Comparison of ENCODE assay signal across 7 cellular contexts in genomic region chr20:62496525-62497218, GRCh38. TPM values are rescaled to one million over a fixed set of nuclear protein-coding genes. Genes with fewer than 3 reads are reported as not detected.
DNase-seq lines count a peak whose midpoint lies in the region; ATAC-seq and TF ChIP-seq lines count a peak whose summit lies in the region.

No MANE protein-coding gene starts in this region.

- H2AK5ac ChIP-seq in neuronal stem cell (ENCODE audit: low read depth, low read length) = peak overlapping the region; percentile 36

- no peaks in the 10 kb centered on the region for H3K36me3 ChIP-seq in neuronal stem cell (replicated peaks in 1 of 2; ENCODE audit: control insufficient read depth in 2 of 2, insufficient read depth in 2 of 2, low read length in 2 of 2)

- no peak overlapping the region for H3K4ac ChIP-seq in neuronal stem cell (ENCODE audit: low read length)

- H3K9me3 ChIP-seq in neuronal stem cell (replicated peaks in 1 of 2; ENCODE audit: control insufficient read depth in 2 of 2, insufficient read depth in 1 of 2, low read depth in 1 of 2, low read length in 2 of 2) = peaks cover 0 to 7% of the 10 kb centered on the region in 2 donors

- no peak overlapping the region for H3K23ac ChIP-seq in neuronal stem cell (ENCODE audit: low read depth, low read length, poor library complexity)

- H3K4me2 ChIP-seq in neuronal stem cell (ENCODE audit: insufficient read depth, low read length, poor library complexity, severe bottlenecking) = peak overlapping the region; percentile 33

- peaks cover 0 to 21% (median 3%) of the 10 kb centered on the region in 3 experiments for H3K27me3 ChIP-seq in neuronal stem cell (ENCODE audit: control insufficient read depth in 3 of 3, insufficient read depth in 3 of 3, low read depth in 1 of 3, low read length in 3 of 3)

- H2BK5ac ChIP-seq in neuronal stem cell (ENCODE audit: low read length) = peak overlapping the region; percentile 76

- H2AFZ ChIP-seq in neuronal stem cell (ENCODE audit: low read length) = no peak overlapping the region

- H3K4me1 ChIP-seq in neuronal stem cell (ENCODE audit: control insufficient read depth in 2 of 2, insufficient read depth in 1 of 2, low read depth in 1 of 2, low read length in 2 of 2) = peaks cover 0 to 9% of the 10 kb centered on the region in 2 donors

- TF ChIP-seq CTCF in GM12873 (IDR thresholded peaks at IDR 0.05; ENCODE audit: insufficient read depth, low read depth, low read length, missing control alignments) (peak; percentile 52), cardiac fibroblast (IDR thresholded peaks at IDR 0.05; ENCODE audit: low read depth, low read length) (peak; percentile 54)

- H2BK120ac ChIP-seq in neuronal stem cell (ENCODE audit: low read depth, low read length) = no peak overlapping the region

- DNase-seq in NCI-H1694 treated with DMSO at 0.1 percent for 48 hours (lab: John Stamatoyannopoulos, UW) (peak; percentile 30), cardiac fibroblast (ENCODE audit: low read depth in 2 of 2) (no peak), neuronal stem cell (ENCODE audit: low spot score) (no peak), SK-N-DZ (ENCODE audit: low spot score) (no peak), superior temporal gyrus (ENCODE audit: extremely low spot score) (no peak)

- peak overlapping the region; percentile 95 for H3K18ac ChIP-seq in neuronal stem cell (ENCODE audit: low read length)

- H4K8ac ChIP-seq in neuronal stem cell (ENCODE audit: low read depth, low read length) = no peak overlapping the region

- H3K14ac ChIP-seq in neuronal stem cell (ENCODE audit: low read length) = no peak overlapping the region

- H4K91ac ChIP-seq in neuronal stem cell (ENCODE audit: low read depth, low read length, poor library complexity) = no peak overlapping the region

- no peak overlapping the region for H3K9ac ChIP-seq in neuronal stem cell (ENCODE audit: low read depth, low read length, poor library complexity)

- H2BK12ac ChIP-seq in neuronal stem cell (ENCODE audit: low read length) = no peak overlapping the region

- no peak for ATAC-seq in HG03469 (IDR thresholded peaks at IDR 0.05; ENCODE audit: unreplicated experiment)

- H2BK15ac ChIP-seq in neuronal stem cell (ENCODE audit: low read length) = peak overlapping the region; percentile 74

- peaks cover 2% of the 10 kb centered on the region for H3K79me1 ChIP-seq in neuronal stem cell (ENCODE audit: low read depth, low read length)

- no peak overlapping the region for H3K27ac ChIP-seq in neuronal stem cell (replicated peaks; ENCODE audit: low read length)

- no CpG with 5 or more reads among the region's 37 CpGs for WGBS in neuronal stem cell (ENCODE audit: extremely low coverage in 2 of 2, insufficient read length in 2 of 2, insufficient replicate concordance in 1 of 2), 2 donors

- H3K4me3 ChIP-seq in cardiac fibroblast (replicated peaks in 1 of 2; ENCODE audit: low read depth in 2 of 2, low read length in 2 of 2) = no peak overlapping the region
- no peak overlapping the region for H3K4me3 ChIP-seq in neuronal stem cell (ENCODE audit: low read length in 2 of 2)

RNA-seq across cellular contexts. Expression of gene GATA5, which starts 20.9 kb away (rescaled TPM):
- polyA plus RNA-seq in neuronal stem cell (2013, experiment 1 of 2) = 0.08 TPM
- 0.11 TPM for polyA plus RNA-seq in neuronal stem cell (2013, experiment 2 of 2)
- polyA plus RNA-seq in SK-N-DZ (2014; cell fraction: cytosol; rRNA removed) = not detected in 2 replicates
- polyA plus RNA-seq in SK-N-DZ (2014; cell fraction: nucleus; rRNA removed) = not detected in 2 replicates
